ENCODE assay signal across 9 cellular contexts in genomic region chr21:46147429-46147828, GRCh38. TPM values are rescaled to one million over a fixed set of nuclear protein-coding genes. Genes with fewer than 3 reads are reported as not detected.
A peak's percentile ranks its signal among the peaks of the same experiment; 100 is the strongest.
DNase-seq lines count a peak whose midpoint lies in the region; ATAC-seq, FAIRE-seq and TF ChIP-seq lines count a peak whose summit lies in the region.
"Not testable (repeated sequence)": the region's sequence is repeated elsewhere in the genome, so short reads cannot be mapped to it uniquely, and the experiment has no call there.
"Had no signal": no experiment of that assay in that cellular context is flagged by ENCODE, and none has a peak within 500 bp of the region (broad histone marks: within the 10 kb centered on the region; RNA-seq: fewer than 3 reads in every experiment).

No MANE protein-coding gene starts in this region.

- POLR2A ChIA-PET in A673 (lab: Charles Lee; ENCODE audit: low non-redundant PET); RWPE1 (lab: Yijun Ruan, JAX; ENCODE audit: low non-redundant PET); activated CD8-positive, alpha-beta T cell treated with anti-CD3 and anti-CD28 coated beads for 36 hours (lab: Charles Lee): not testable (repeated sequence)

- H3K27ac ChIP-seq in A673 (ENCODE audit: low read depth, low read length, poor library complexity, severe bottlenecking); keratinocyte (ENCODE audit: control insufficient read depth, insufficient read depth, low read length): not testable (repeated sequence)
- peak overlapping the region; percentile 21; the same call in 1 of the 2 replicates for H3K27ac ChIP-seq in RWPE1

- not testable (repeated sequence) for H4K20me1 ChIP-seq in keratinocyte (ENCODE audit: control insufficient read depth, extremely low read depth, insufficient read depth, low read length)

- H3K36me3 ChIP-seq in A673 (ENCODE audit: insufficient read depth, low read length, poor library complexity, severe bottlenecking); keratinocyte (ENCODE audit: control insufficient read depth in 2 of 2, extremely low read depth in 1 of 2, insufficient read depth in 2 of 2, low read length in 2 of 2): not testable (repeated sequence)

- H3K9me1 ChIP-seq in keratinocyte (ENCODE audit: control insufficient read depth, extremely low read depth, insufficient read depth, low read length): not testable (repeated sequence)

- intact Hi-C loops in A673 (cut with micrococcal nuclease; ENCODE audit: unreplicated experiment); activated CD8-positive, alpha-beta T cell treated with anti-CD3 and anti-CD28 coated beads for 36 hours (cut with micrococcal nuclease): not testable (repeated sequence)

- H3K36me3 Mint-ChIP-seq in activated CD8-positive, alpha-beta T cell treated with anti-CD3 and anti-CD28 coated beads for 36 hours (ENCODE audit: low read depth); chondrocyte (ENCODE audit: low read depth): not testable (repeated sequence)

- not testable (repeated sequence) for H3K4me2 ChIP-seq in keratinocyte (ENCODE audit: control insufficient read depth, extremely low read depth, insufficient read depth, low read depth, low read length)

- ATAC-seq in activated CD8-positive, alpha-beta T cell treated with anti-CD3 and anti-CD28 coated beads for 36 hours: not testable (repeated sequence)

- not testable (repeated sequence) for H3K27me3 ChIP-seq in A673 (replicated peaks; ENCODE audit: insufficient read depth, low read depth, low read length, poor library complexity); keratinocyte (ENCODE audit: control insufficient read depth, extremely low read depth, insufficient read depth, low read length)

- H3K4me1 Mint-ChIP-seq in activated CD8-positive, alpha-beta T cell treated with anti-CD3 and anti-CD28 coated beads for 36 hours (ENCODE audit: low read depth): peaks cover 11% of the 10 kb centered on the region
- peaks cover 10% of the 10 kb centered on the region for H3K4me1 Mint-ChIP-seq in chondrocyte (ENCODE audit: low read depth)

- BruUV-seq in A673 (replicated peaks; lab: Mats Ljungman, UMichigan): not testable (repeated sequence)

- not testable (repeated sequence) for H3K9me3 Mint-ChIP-seq in activated CD8-positive, alpha-beta T cell treated with anti-CD3 and anti-CD28 coated beads for 36 hours; chondrocyte (ENCODE audit: low read depth)

- not testable (repeated sequence) for H3K79me2 ChIP-seq in keratinocyte (ENCODE audit: control insufficient read depth, insufficient read depth, low read length)

- not testable (repeated sequence) for H3K27me3 Mint-ChIP-seq in activated CD8-positive, alpha-beta T cell treated with anti-CD3 and anti-CD28 coated beads for 36 hours; chondrocyte (ENCODE audit: low read depth)

- H2AFZ ChIP-seq in keratinocyte (ENCODE audit: control insufficient read depth, low read length): not testable (repeated sequence)

- not testable (repeated sequence) for H3K9me3 ChIP-seq in A673 (ENCODE audit: low read depth, low read length, poor library complexity, severe bottlenecking); keratinocyte (ENCODE audit: control insufficient read depth, low read depth, low read length)

- DNase-seq in A673 (ENCODE audit: low spot score) (peak; percentile 38), NCI-H1105 (lab: John Stamatoyannopoulos, UW) (peak; percentile 5), chondrocyte (ENCODE audit: low spot score) (peak; percentile 52)
- DNase-seq in RWPE1 (ENCODE audit: low spot score); keratinocyte (ENCODE audit: low read depth, low spot score): not testable (repeated sequence)
- DNase-seq in activated CD8-positive, alpha-beta T cell treated with anti-CD3 and anti-CD28 coated beads for 36 hours: peak; percentile 74
- peak; percentile 15 to 16 for DNase-seq in stimulated activated CD4-positive, alpha-beta T cell treated with anti-CD3 and anti-CD28 coated beads, Interleukin-1b, Interleukin-23, amount 100 ng/mL, for 1 hour (ENCODE audit: low read depth in 2 of 2)

- TF ChIP-seq CTCF in A673 (conservative IDR thresholded peaks at IDR 0.05; ENCODE audit: low read depth, low read length) (peak; percentile 71), GM12875 (IDR thresholded peaks at IDR 0.05; ENCODE audit: borderline replicate concordance, insufficient read depth, low read depth, low read length) (peak; percentile 68), RWPE1 (conservative IDR thresholded peaks at IDR 0.05; ENCODE audit: low read depth) (peak; percentile 19; the same call in 1 of the 2 replicates), chondrocyte (IDR thresholded peaks at IDR 0.05) (peak; percentile 74), keratinocyte (optimal IDR thresholded peaks at IDR 0.05 in 1 of 3, IDR thresholded peaks at IDR 0.05 in 1 of 3, conservative IDR thresholded peaks at IDR 0.05 in 1 of 3; ENCODE audit: extremely low read depth in 1 of 3, insufficient read depth in 2 of 3, low read length in 3 of 3) (peak; percentile 64 to 88 (median 79))
- TF ChIP-seq CTCF in activated CD8-positive, alpha-beta T cell treated with anti-CD3 and anti-CD28 coated beads for 36 hours (IDR thresholded peaks at IDR 0.05): peak; percentile 66

- CTCF ChIA-PET in A673 (lab: Charles Lee) (interaction anchor here (0.7 kb wide), 2 partner anchors 74 to 296 kb away, joined by 3 to 12 read pairs; no protein-coding TSS in a partner anchor), RWPE1 (lab: Yijun Ruan, JAX) (interaction anchor here (0.5 kb wide), 1 partner anchor 485 kb away, joined by 4 read pairs; no protein-coding TSS in a partner anchor)
- CTCF ChIA-PET in activated CD8-positive, alpha-beta T cell treated with anti-CD3 and anti-CD28 coated beads for 36 hours (lab: Charles Lee): not testable (repeated sequence)

- not testable (repeated sequence) for H3K9ac ChIP-seq in keratinocyte (ENCODE audit: control insufficient read depth, extremely low read depth, insufficient read depth, low read length)

- not testable (repeated sequence) for H3K4me1 ChIP-seq in A673 (ENCODE audit: insufficient read depth, low read length, poor library complexity, severe bottlenecking); keratinocyte (ENCODE audit: control insufficient read depth, extremely low read depth, insufficient read depth, low read length)

- not testable (repeated sequence) for H3K4me3 ChIP-seq in A673 (ENCODE audit: low read depth, low read length, poor library complexity, severe bottlenecking); GM12875 (ENCODE audit: low read depth, low read length); keratinocyte (ENCODE audit: control insufficient read depth in 2 of 3, extremely low read depth in 1 of 3, insufficient read depth in 2 of 3, low read depth in 1 of 3, low read length in 3 of 3)

- not testable (repeated sequence) for H3K4me3 Mint-ChIP-seq in activated CD8-positive, alpha-beta T cell treated with anti-CD3 and anti-CD28 coated beads for 36 hours; chondrocyte (ENCODE audit: unreplicated experiment)

- FAIRE-seq in keratinocyte (lab: Jason Lieb, UNC): not testable (repeated sequence)

- H3K27ac Mint-ChIP-seq in activated CD8-positive, alpha-beta T cell treated with anti-CD3 and anti-CD28 coated beads for 36 hours; chondrocyte (ENCODE audit: unreplicated experiment): not testable (repeated sequence)

- dilution Hi-C loops in keratinocyte (cut with MboI; ENCODE audit: extremely low pct_ligation_motif_present, low sequenced_read_pairs): not testable (repeated sequence)

RNA-seq across cellular contexts. Expression of gene FTCD, which starts 8.0 kb away (rescaled TPM):
- total RNA-seq in A673 (2021) (5.4 and 6.6 TPM in 2 replicates), chondrocyte (1.7 to 4.1 TPM (median 1.7 TPM) in 3 replicates)
- under 1 TPM; 0.52 to 0.85 TPM for total RNA-seq in activated CD8-positive, alpha-beta T cell treated with anti-CD3 and anti-CD28 coated beads for 36 hours
- 0.08 TPM in 1 of 3 replicates, not detected in the others for polyA plus RNA-seq in keratinocyte
- polyA plus RNA-seq in keratinocyte (2011; ENCODE audit: low read depth): not detected
- polyA plus RNA-seq in keratinocyte (2011; cell fraction: cytosol; rRNA removed): not detected in 2 replicates
- 0.28 and 0.68 TPM in 2 replicates for polyA plus RNA-seq in keratinocyte (2011; cell fraction: nucleus; rRNA removed)
- 0.47 TPM in 1 of 2 replicates, not detected in the other for polyA plus RNA-seq in keratinocyte (2012; ENCODE audit: low replicate concordance)
- not detected in 3 replicates for polyA minus RNA-seq in keratinocyte
- not detected for polyA minus RNA-seq in keratinocyte (2011; cell fraction: cytosol; rRNA and poly(A)+ RNA removed)
- not detected in 2 replicates for polyA minus RNA-seq in keratinocyte (2011; cell fraction: nucleus; rRNA and poly(A)+ RNA removed)
- total RNA-seq: T-helper 1 cell treated with Interleukin-12 subunit alpha and Interleukin-12 subunit beta and Interleukin-4 antibody, amounts not matched to agents 30 ng/mL and 1 ng/mL, for 36 hours had no signal

RNA-seq across cellular contexts. Expression of gene SPATC1L, which starts 36.8 kb away (rescaled TPM):
- total RNA-seq in A673 (2021) (30.9 and 40.6 TPM in 2 replicates), chondrocyte (14.0 to 18.5 TPM (median 14.1 TPM) in 3 replicates)
- 10 to 100 TPM; 23.2 to 24.2 TPM for total RNA-seq in activated CD8-positive, alpha-beta T cell treated with anti-CD3 and anti-CD28 coated beads for 36 hours
- polyA plus RNA-seq in keratinocyte: 0.79 to 4.5 TPM (median 1.3 TPM) in 3 replicates
- 1.5 TPM for polyA plus RNA-seq in keratinocyte (2011; ENCODE audit: low read depth)
- polyA plus RNA-seq in keratinocyte (2011; cell fraction: cytosol; rRNA removed): 2.9 and 10.0 TPM in 2 replicates
- polyA plus RNA-seq in keratinocyte (2011; cell fraction: nucleus; rRNA removed): 2.3 and 4.9 TPM in 2 replicates
- 5.4 and 11.4 TPM in 2 replicates for polyA plus RNA-seq in keratinocyte (2012; ENCODE audit: low replicate concordance)
- 1.5 to 12.2 TPM (median 1.5 TPM) in 3 replicates for polyA minus RNA-seq in keratinocyte
- 6.9 TPM for polyA minus RNA-seq in keratinocyte (2011; cell fraction: cytosol; rRNA and poly(A)+ RNA removed)
- polyA minus RNA-seq in keratinocyte (2011; cell fraction: nucleus; rRNA and poly(A)+ RNA removed): 1.7 and 1.8 TPM in 2 replicates

RNA-seq across cellular contexts. Expression of gene COL6A2, which starts 49.5 kb away (rescaled TPM):
- total RNA-seq in A673 (2021) (15.0 and 29.0 TPM in 2 replicates), chondrocyte (1,314 to 1,671 TPM (median 1,646 TPM) in 3 replicates)
- 10 to 100 TPM; 25.0 to 25.3 TPM for total RNA-seq in activated CD8-positive, alpha-beta T cell treated with anti-CD3 and anti-CD28 coated beads for 36 hours
- polyA plus RNA-seq in keratinocyte: 0.03 to 0.41 TPM (median 0.12 TPM) in 3 replicates
- 0.14 TPM for polyA plus RNA-seq in keratinocyte (2011; ENCODE audit: low read depth)
- polyA plus RNA-seq in keratinocyte (2011; cell fraction: cytosol; rRNA removed): 0.12 and 0.34 TPM in 2 replicates
- polyA plus RNA-seq in keratinocyte (2011; cell fraction: nucleus; rRNA removed): 0.75 and 3.8 TPM in 2 replicates
- 0.19 and 0.63 TPM in 2 replicates for polyA plus RNA-seq in keratinocyte (2012; ENCODE audit: low replicate concordance)
- 0.06 to 1.0 TPM (median 0.46 TPM) in 3 replicates for polyA minus RNA-seq in keratinocyte
- 1.7 TPM for polyA minus RNA-seq in keratinocyte (2011; cell fraction: cytosol; rRNA and poly(A)+ RNA removed)
- polyA minus RNA-seq in keratinocyte (2011; cell fraction: nucleus; rRNA and poly(A)+ RNA removed): 0.84 and 1.1 TPM in 2 replicates

Comparison
In these comparisons a context has a peak if more than half of its experiments do, and no peak if none do; other contexts are left out.
1. CTCF ChIP-seq: peak in every context shown above with its lines; median percentile 79 in keratinocyte; 74 in chondrocyte; 71 in A673; 68 in GM12875; 66 in activated CD8-positive, alpha-beta T cell treated with anti-CD3 and anti-CD28 coated beads for 36 hours; 19 in RWPE1.
2. RNA of gene COL6A2, which starts 49.5 kb away (total RNA-seq): 1,314 to 1,671 TPM in chondrocyte; 25.0 to 25.3 TPM in activated CD8-positive, alpha-beta T cell treated with anti-CD3 and anti-CD28 coated beads for 36 hours and 15.0 to 29.0 TPM in A673; every median in the first group is over 10 times any median in the second.